In genomic region chr1:27152829-27153548, GRCh38 we compare ENCODE assay signal across 8 cellular contexts. TPM values are rescaled to one million over a fixed set of nuclear protein-coding genes. Genes with fewer than 3 reads are reported as not detected.
DNase-seq lines count a peak whose midpoint lies in the region; ATAC-seq and TF ChIP-seq lines count a peak whose summit lies in the region.

No MANE protein-coding gene starts in this region.

- H2AFZ ChIP-seq in GM23338: no peak overlapping the region

- peak overlapping the region; percentile 97 for H3K4me2 ChIP-seq in GM23338

- H3K36me3 ChIP-seq in GM23338 (ENCODE audit: insufficient read depth) (no peaks in the 10 kb centered on the region), cardiac muscle cell (no peaks in the 10 kb centered on the region), skeletal muscle tissue (ENCODE audit: control insufficient read depth in 3 of 3, insufficient read depth in 3 of 3, low read length in 3 of 3) (no peaks in the 10 kb centered on the region)

- no peaks in the 10 kb centered on the region for H3K9me3 Mint-ChIP-seq in GM23338
- no peaks in the 10 kb centered on the region for H3K9me3 Mint-ChIP-seq in activated CD4-positive, alpha-beta memory T cell treated with anti-CD3 and anti-CD28 coated beads for 36 hours

- H3K4me3 ChIP-seq in GM23338: peak overlapping the region; percentile 86; the same call in 1 of the 2 replicates
- peak overlapping the region; percentile 4 for H3K4me3 ChIP-seq in cardiac muscle cell
- H3K4me3 ChIP-seq in skeletal muscle tissue (ENCODE audit: low read length in 3 of 3): peak overlapping the region; percentile 71 to 86 (median 86)

- H3K27ac Mint-ChIP-seq in GM23338: no peak overlapping the region
- H3K27ac Mint-ChIP-seq in activated CD4-positive, alpha-beta memory T cell treated with anti-CD3 and anti-CD28 coated beads for 36 hours: peak overlapping the region; percentile 40

- TF ChIP-seq CTCF in GM23338 (conservative IDR thresholded peaks at IDR 0.05; ENCODE audit: low read depth in 2 of 2): no peak
- no peak for TF ChIP-seq CTCF in cardiac muscle cell (IDR thresholded peaks at IDR 0.05; ENCODE audit: low read depth, low read length)

- peaks cover 39% of the 10 kb centered on the region for H3K79me2 ChIP-seq in GM23338 (replicated peaks; ENCODE audit: insufficient read depth)

- no peaks in the 10 kb centered on the region for H3K27me3 ChIP-seq in GM23338 (ENCODE audit: insufficient read depth)
- no peaks in the 10 kb centered on the region for H3K27me3 ChIP-seq in cardiac muscle cell
- H3K27me3 ChIP-seq in skeletal muscle tissue (ENCODE audit: control insufficient read depth in 3 of 3, insufficient read depth in 3 of 3, low read length in 3 of 3): no peaks in the 10 kb centered on the region

- DNase-seq in GM23338 (ENCODE audit: low spot score) (no peak), cardiac muscle cell (ENCODE audit: low read depth in 1 of 2, low spot score in 1 of 2) (no peak), NCI-H510A treated with DMSO at 0.1 percent for 48 hours (lab: John Stamatoyannopoulos, UW) (no peak), medulla oblongata (ENCODE audit: extremely low spot score) (no peak), NCI-H1417 (lab: John Stamatoyannopoulos, UW) (no peak)
- no peak for DNase-seq in activated CD4-positive, alpha-beta memory T cell treated with anti-CD3 and anti-CD28 coated beads for 36 hours

- H3K36me3 Mint-ChIP-seq in GM23338 (ENCODE audit: low read depth): no peaks in the 10 kb centered on the region; the same call in 2 of the 3 replicates
- H3K36me3 Mint-ChIP-seq in activated CD4-positive, alpha-beta memory T cell treated with anti-CD3 and anti-CD28 coated beads for 36 hours: peaks cover 2% of the 10 kb centered on the region

- peaks cover 33% of the 10 kb centered on the region for H3K4me1 Mint-ChIP-seq in GM23338
- H3K4me1 Mint-ChIP-seq in activated CD4-positive, alpha-beta memory T cell treated with anti-CD3 and anti-CD28 coated beads for 36 hours (ENCODE audit: low read depth): peaks cover 56% of the 10 kb centered on the region

- ATAC-seq in GM23338: no peak
- no peak for ATAC-seq in HG03469 (IDR thresholded peaks at IDR 0.05; ENCODE audit: unreplicated experiment)

- H3K9me2 ChIP-seq in GM23338 (ENCODE audit: insufficient read depth): no peaks in the 10 kb centered on the region

- intact Hi-C loops in activated CD4-positive, alpha-beta memory T cell treated with anti-CD3 and anti-CD28 coated beads for 36 hours (cut with micrococcal nuclease): no loop called here

- POLR2A ChIA-PET in activated CD4-positive, alpha-beta memory T cell treated with anti-CD3 and anti-CD28 coated beads for 36 hours (lab: Charles Lee): interaction anchor here (5.8 kb wide), 1 partner anchor 13 kb away, joined by 97 read pairs; no protein-coding TSS in a partner anchor

- H3K27ac ChIP-seq in GM23338 (ENCODE audit: low read depth) (no peak overlapping the region), cardiac muscle cell (peak overlapping the region; percentile 25), skeletal muscle tissue (ENCODE audit: low read depth, low read length) (peak overlapping the region; percentile 87)

- peaks cover 8% of the 10 kb centered on the region for H3K27me3 Mint-ChIP-seq in GM23338 (ENCODE audit: insufficient read depth, low read depth, poor library complexity)
- no peaks in the 10 kb centered on the region for H3K27me3 Mint-ChIP-seq in activated CD4-positive, alpha-beta memory T cell treated with anti-CD3 and anti-CD28 coated beads for 36 hours

- CTCF ChIA-PET in activated CD4-positive, alpha-beta memory T cell treated with anti-CD3 and anti-CD28 coated beads for 36 hours (lab: Charles Lee): interaction anchor here (0.8 to 2.2 kb wide), 8 partner anchors 17 to 205 kb away, joined by 3 to 9 read pairs (median 4); no protein-coding TSS in a partner anchor

- H3K4me1 ChIP-seq in GM23338 (ENCODE audit: insufficient read depth): peaks cover 18% of the 10 kb centered on the region
- H3K4me1 ChIP-seq in cardiac muscle cell (ENCODE audit: low read depth): peaks cover 27% of the 10 kb centered on the region
- H3K4me1 ChIP-seq in skeletal muscle tissue (ENCODE audit: control insufficient read depth in 3 of 3, insufficient read depth in 3 of 3, low read length in 3 of 3): peaks cover 65 to 68% (median 67%) of the 10 kb centered on the region in 3 donors

- H3K9ac ChIP-seq in skeletal muscle tissue (ENCODE audit: low read depth in 1 of 3, low read length in 3 of 3): peak overlapping the region; percentile 80 to 93 (median 93)

- H3K9me3 ChIP-seq in cardiac muscle cell (ENCODE audit: low read depth) (no peaks in the 10 kb centered on the region), skeletal muscle tissue (ENCODE audit: control insufficient read depth in 3 of 3, low read length in 3 of 3) (no peaks in the 10 kb centered on the region)

- peak overlapping the region; percentile 90 for H3K4me3 Mint-ChIP-seq in GM23338
- peak overlapping the region; percentile 83 for H3K4me3 Mint-ChIP-seq in activated CD4-positive, alpha-beta memory T cell treated with anti-CD3 and anti-CD28 coated beads for 36 hours

- H3F3A ChIP-seq in GM23338 (replicated peaks; ENCODE audit: low read depth): no peaks in the 10 kb centered on the region

- H4K20me1 ChIP-seq in GM23338 (replicated peaks; ENCODE audit: insufficient read depth): no peaks in the 10 kb centered on the region; the same call in 1 of the 2 replicates

TF ChIP-seq in GM23338, 12 proteins besides CTCF, POLR2A, EP300 and RAD21 (continues in another document):
- TF ChIP-seq CREB1 (CRISPR knock-in tag; IDR thresholded peaks at IDR 0.05; ENCODE audit: low read depth): no peak
- TF ChIP-seq ETS1 (IDR thresholded peaks at IDR 0.05): no peak
- no peak for TF ChIP-seq POLR2AphosphoS5 (IDR thresholded peaks at IDR 0.05; ENCODE audit: low read depth)
- no peak for TF ChIP-seq ZNF114 (CRISPR knock-in tag; IDR thresholded peaks at IDR 0.05)
- TF ChIP-seq EZH2 (IDR thresholded peaks at IDR 0.05; ENCODE audit: low read depth, unreplicated experiment): no peak
- no peak for TF ChIP-seq EZH2phosphoT487 (IDR thresholded peaks at IDR 0.05; ENCODE audit: unreplicated experiment)
- no peak for TF ChIP-seq JUNB (IDR thresholded peaks at IDR 0.05; ENCODE audit: unreplicated experiment)
- TF ChIP-seq REST (IDR thresholded peaks at IDR 0.05; ENCODE audit: unreplicated experiment): no peak

RNA-seq across cellular contexts. Expression of gene SLC9A1, which starts 1.9 kb away (rescaled TPM):
- total RNA-seq in GM23338 (2014; rRNA removed; shearing (Covaris generic)): 22.3 and 23.3 TPM in 2 replicates
- polyA plus RNA-seq in GM23338 (2016; fragmentation: Nextera tagmentation; extraction: Ambion mirVana) (10.4 and 10.5 TPM in 2 replicates), cardiac muscle cell (18.7 and 19.4 TPM in 2 replicates)
- 10 to 100 TPM; 16.0 to 17.8 TPM for total RNA-seq in activated CD4-positive, alpha-beta memory T cell treated with anti-CD3 and anti-CD28 coated beads for 36 hours
- total RNA-seq in cardiac muscle cell (10.9 and 13.9 TPM in 2 replicates), skeletal muscle tissue (1.6 TPM)

Comparison
In these comparisons a context has a peak if more than half of its experiments do, and no peak if none do; other contexts are left out.
1. H3K4me3 ChIP-seq: peak in every context shown above with its lines; median percentile 86 in GM23338; 86 in skeletal muscle tissue; 4 in cardiac muscle cell.